Comparison of ENCODE assay signal across 9 cellular contexts in genomic region chr3:18847583-18848197, GRCh38.
DNase-seq lines count a peak whose midpoint lies in the region; ATAC-seq, FAIRE-seq and TF ChIP-seq lines count a peak whose summit lies in the region.
"Had no signal": no experiment of that assay in that cellular context is flagged by ENCODE, and none has a peak within 500 bp of the region (broad histone marks: within the 10 kb centered on the region; RNA-seq: fewer than 3 reads in every experiment).

No MANE protein-coding gene starts in this region.

- no peak overlapping the region for H3K23ac ChIP-seq in neuronal stem cell (ENCODE audit: low read depth, low read length, poor library complexity)

- peak; percentile 22 for TF ChIP-seq CTCF in left ventricle myocardium inferior (IDR thresholded peaks at IDR 0.05; ENCODE audit: borderline replicate concordance)

- H2BK15ac ChIP-seq in neuronal stem cell (ENCODE audit: low read length), result no peak overlapping the region

- DNase-seq in left ventricle myocardium inferior, result no peak
- no peak for DNase-seq in left cardiac atrium
- peak; percentile 4 for DNase-seq in cerebellar cortex (ENCODE audit: low spot score)
- peak; percentile 12 for DNase-seq in urothelium cell line (ENCODE audit: low spot score)
- no peak for DNase-seq in neuronal stem cell (ENCODE audit: low spot score)
- DNase-seq in NCI-H1930 (lab: John Stamatoyannopoulos, UW), result no peak
- DNase-seq in HK-2 (ENCODE audit: unreplicated experiment), result no peak
- DNase-seq: activated B cell treated with CpG ODN at 0.5 μM for 24 hours had no signal

- H2BK5ac ChIP-seq in neuronal stem cell (ENCODE audit: low read length), result no peak overlapping the region

- WGBS in neuronal stem cell (ENCODE audit: extremely low coverage in 2 of 2, insufficient read length in 2 of 2, insufficient replicate concordance in 1 of 2), 2 donors, result no CpG with 5 or more reads among the region's 5 CpGs

- ATAC-seq in left cardiac atrium (no peak), HG03354 (IDR thresholded peaks at IDR 0.05; ENCODE audit: poor library complexity, severe bottlenecking, unreplicated experiment) (peak; percentile 93)

- no peak overlapping the region for H2BK12ac ChIP-seq in neuronal stem cell (ENCODE audit: low read length)

- no peak overlapping the region for H4K91ac ChIP-seq in neuronal stem cell (ENCODE audit: low read depth, low read length, poor library complexity)

- H3K9ac ChIP-seq in neuronal stem cell (ENCODE audit: low read depth, low read length, poor library complexity), result no peak overlapping the region

- FAIRE-seq in urothelium cell line (lab: Jason Lieb, UNC), result no peak

- no peak overlapping the region for H4K8ac ChIP-seq in neuronal stem cell (ENCODE audit: low read depth, low read length)

- H3K27me3 ChIP-seq in left ventricle myocardium inferior (ENCODE audit: low read depth) (no peaks in the 10 kb centered on the region), neuronal stem cell (ENCODE audit: control insufficient read depth in 3 of 3, insufficient read depth in 3 of 3, low read depth in 1 of 3, low read length in 3 of 3) (no peaks in the 10 kb centered on the region)

- H3K14ac ChIP-seq in neuronal stem cell (ENCODE audit: low read length), result no peak overlapping the region

- no peak overlapping the region for H2BK120ac ChIP-seq in neuronal stem cell (ENCODE audit: low read depth, low read length)

- intact Hi-C loops in left ventricle myocardium inferior (cut with micrococcal nuclease) (no loop called here), left cardiac atrium (cut with DNase I) (no loop called here)

- no peak overlapping the region for H3K18ac ChIP-seq in neuronal stem cell (ENCODE audit: low read length)

- H3K9me3 ChIP-seq in left ventricle myocardium inferior (replicated peaks) (no peaks in the 10 kb centered on the region), neuronal stem cell (replicated peaks in 1 of 2; ENCODE audit: control insufficient read depth in 2 of 2, insufficient read depth in 1 of 2, low read depth in 1 of 2, low read length in 2 of 2) (no peaks in the 10 kb centered on the region)

- H3K4ac ChIP-seq in neuronal stem cell (ENCODE audit: low read length), result no peak overlapping the region

- H3K27ac ChIP-seq in left ventricle myocardium inferior (replicated peaks) (no peak overlapping the region), neuronal stem cell (replicated peaks; ENCODE audit: low read length) (no peak overlapping the region)

- H2AFZ ChIP-seq in neuronal stem cell (ENCODE audit: low read length), result no peak overlapping the region

- H3K4me1 ChIP-seq in left ventricle myocardium inferior (no peaks in the 10 kb centered on the region), neuronal stem cell (ENCODE audit: control insufficient read depth in 2 of 2, insufficient read depth in 1 of 2, low read depth in 1 of 2, low read length in 2 of 2) (no peaks in the 10 kb centered on the region)

- no peak overlapping the region for H2AK5ac ChIP-seq in neuronal stem cell (ENCODE audit: low read depth, low read length)

- H3K4me3 ChIP-seq in left ventricle myocardium inferior (no peak overlapping the region), neuronal stem cell (ENCODE audit: low read length in 2 of 2) (no peak overlapping the region)

- H3K36me3 ChIP-seq in left ventricle myocardium inferior (no peaks in the 10 kb centered on the region), neuronal stem cell (replicated peaks in 1 of 2; ENCODE audit: control insufficient read depth in 2 of 2, insufficient read depth in 2 of 2, low read length in 2 of 2) (no peaks in the 10 kb centered on the region)

- H3K79me1 ChIP-seq in neuronal stem cell (ENCODE audit: low read depth, low read length), result no peaks in the 10 kb centered on the region

- no peak overlapping the region for H3K4me2 ChIP-seq in neuronal stem cell (ENCODE audit: insufficient read depth, low read length, poor library complexity, severe bottlenecking)

Comparison
In these comparisons a context has a peak if more than half of its experiments do, and no peak if none do; other contexts are left out.
1. DNase-seq: peak in cerebellar cortex (single experiment) and urothelium cell line (single experiment); none in left ventricle myocardium inferior (single experiment), left cardiac atrium (single experiment), neuronal stem cell (single experiment), NCI-H1930 (0 of 2) and HK-2 (single experiment).